8 cellular contexts compared by ENCODE assay signal in genomic region chr22:50531546-50532352, GRCh38. TPM values are rescaled to one million over a fixed set of nuclear protein-coding genes. Genes with fewer than 3 reads are reported as not detected.
A peak's percentile ranks its signal among the peaks of the same experiment; 100 is the strongest.
DNase-seq lines count a peak whose midpoint lies in the region; ATAC-seq, FAIRE-seq and TF ChIP-seq lines count a peak whose summit lies in the region.

No MANE protein-coding gene starts in this region.

- TF ChIP-seq CTCF in cardiac fibroblast (IDR thresholded peaks at IDR 0.05; ENCODE audit: low read depth, low read length) (no peak), keratinocyte (optimal IDR thresholded peaks at IDR 0.05 in 1 of 3, IDR thresholded peaks at IDR 0.05 in 1 of 3, conservative IDR thresholded peaks at IDR 0.05 in 1 of 3; ENCODE audit: extremely low read depth in 1 of 3, insufficient read depth in 2 of 3, low read length in 3 of 3) (no peak)

- peak overlapping the region; percentile 90 for H3K9ac ChIP-seq in keratinocyte (ENCODE audit: control insufficient read depth, extremely low read depth, insufficient read depth, low read length)

- peaks cover 7% of the 10 kb centered on the region for H3K4me1 ChIP-seq in keratinocyte (ENCODE audit: control insufficient read depth, extremely low read depth, insufficient read depth, low read length)

- peaks cover 11% of the 10 kb centered on the region for H3K27me3 ChIP-seq in keratinocyte (ENCODE audit: control insufficient read depth, extremely low read depth, insufficient read depth, low read length)

- H3K9me3 ChIP-seq in keratinocyte (ENCODE audit: control insufficient read depth, low read depth, low read length) = no peaks in the 10 kb centered on the region

- ATAC-seq in HG03565 (IDR thresholded peaks at IDR 0.05; ENCODE audit: unreplicated experiment) = peak; percentile 21
- ATAC-seq in HG03571 (IDR thresholded peaks at IDR 0.05; ENCODE audit: unreplicated experiment) = no peak
- ATAC-seq in HG03196 (IDR thresholded peaks at IDR 0.05; ENCODE audit: unreplicated experiment) = no peak

- H3K36me3 ChIP-seq in keratinocyte (ENCODE audit: control insufficient read depth in 2 of 2, extremely low read depth in 1 of 2, insufficient read depth in 2 of 2, low read length in 2 of 2) = peaks cover 0 to 2% of the 10 kb centered on the region in 2 experiments

- DNase-seq in DMS53 treated with DMSO at 0.1 percent for 48 hours (lab: John Stamatoyannopoulos, UW; ENCODE audit: unreplicated experiment) (peak; percentile 40), T-helper 9 cell (peak; percentile 51), cardiac fibroblast (ENCODE audit: low read depth in 2 of 2) (peak; percentile 63 to 87), keratinocyte (ENCODE audit: low read depth, low spot score) (no peak)
- peak; percentile 82 for DNase-seq in stimulated activated CD4-positive, alpha-beta T cell treated with anti-CD3 and anti-CD28 coated beads, Interleukin-15, amount 100 ng/mL, for 24 hours

- dilution Hi-C loops in keratinocyte (cut with MboI; ENCODE audit: extremely low pct_ligation_motif_present, low sequenced_read_pairs) = no loop called here

- H3K27ac ChIP-seq in keratinocyte (ENCODE audit: control insufficient read depth, insufficient read depth, low read length) = peak overlapping the region; percentile 76

- no peak for FAIRE-seq in keratinocyte (lab: Jason Lieb, UNC)

- peak overlapping the region; percentile 85 for H3K4me2 ChIP-seq in keratinocyte (ENCODE audit: control insufficient read depth, extremely low read depth, insufficient read depth, low read depth, low read length)

- H3K4me3 ChIP-seq in cardiac fibroblast (replicated peaks in 1 of 2; ENCODE audit: low read depth in 2 of 2, low read length in 2 of 2) (peak overlapping the region; percentile 55 to 59), keratinocyte (ENCODE audit: control insufficient read depth in 2 of 3, extremely low read depth in 1 of 3, insufficient read depth in 2 of 3, low read depth in 1 of 3, low read length in 3 of 3) (peak overlapping the region; percentile 50 to 79 (median 58))

- no peaks in the 10 kb centered on the region for H4K20me1 ChIP-seq in keratinocyte (ENCODE audit: control insufficient read depth, extremely low read depth, insufficient read depth, low read length)

- H3K79me2 ChIP-seq in keratinocyte (ENCODE audit: control insufficient read depth, insufficient read depth, low read length) = no peaks in the 10 kb centered on the region

- H3K9me1 ChIP-seq in keratinocyte (ENCODE audit: control insufficient read depth, extremely low read depth, insufficient read depth, low read length) = no peaks in the 10 kb centered on the region

- H2AFZ ChIP-seq in keratinocyte (ENCODE audit: control insufficient read depth, low read length) = peak overlapping the region; percentile 53

RNA-seq across cellular contexts. Expression of gene TYMP, which starts 1.9 kb away (rescaled TPM):
- polyA plus RNA-seq in keratinocyte = 25.5 to 121 TPM (median 40.3 TPM) in 3 replicates
- polyA plus RNA-seq in keratinocyte (2011; ENCODE audit: low read depth) = 14.1 TPM
- 16.7 and 59.2 TPM in 2 replicates for polyA plus RNA-seq in keratinocyte (2011; cell fraction: cytosol; rRNA removed)
- polyA plus RNA-seq in keratinocyte (2011; cell fraction: nucleus; rRNA removed) = 85.4 and 113 TPM in 2 replicates
- polyA plus RNA-seq in keratinocyte (2012; ENCODE audit: low replicate concordance) = 30.9 and 50.7 TPM in 2 replicates
- 18.9 to 60.1 TPM (median 23.8 TPM) in 3 replicates for polyA minus RNA-seq in keratinocyte
- 106 TPM for polyA minus RNA-seq in keratinocyte (2011; cell fraction: cytosol; rRNA and poly(A)+ RNA removed)
- polyA minus RNA-seq in keratinocyte (2011; cell fraction: nucleus; rRNA and poly(A)+ RNA removed) = 59.4 and 61.2 TPM in 2 replicates

RNA-seq across cellular contexts. Expression of gene SCO2, which starts 6.4 kb away (rescaled TPM):
- polyA plus RNA-seq in keratinocyte = 1.9 to 4.3 TPM (median 2.4 TPM) in 3 replicates
- not detected for polyA plus RNA-seq in keratinocyte (2011; ENCODE audit: low read depth)
- 2.5 and 2.6 TPM in 2 replicates for polyA plus RNA-seq in keratinocyte (2011; cell fraction: cytosol; rRNA removed)
- 3.5 and 7.0 TPM in 2 replicates for polyA plus RNA-seq in keratinocyte (2011; cell fraction: nucleus; rRNA removed)
- polyA plus RNA-seq in keratinocyte (2012; ENCODE audit: low replicate concordance) = 2.2 and 5.1 TPM in 2 replicates
- 1.4 to 2.1 TPM (median 1.5 TPM) in 3 replicates for polyA minus RNA-seq in keratinocyte
- 9.8 TPM for polyA minus RNA-seq in keratinocyte (2011; cell fraction: cytosol; rRNA and poly(A)+ RNA removed)
- 1.3 and 1.9 TPM in 2 replicates for polyA minus RNA-seq in keratinocyte (2011; cell fraction: nucleus; rRNA and poly(A)+ RNA removed)

RNA-seq across cellular contexts. Expression of gene KLHDC7B, which starts 13.9 kb away (rescaled TPM):
- polyA plus RNA-seq in keratinocyte = 0.01 to 0.08 TPM in 2 of 3 replicates, not detected in the other
- polyA plus RNA-seq in keratinocyte (2011; ENCODE audit: low read depth) = not detected
- 0.01 and 0.06 TPM in 2 replicates for polyA plus RNA-seq in keratinocyte (2011; cell fraction: cytosol; rRNA removed)
- polyA plus RNA-seq in keratinocyte (2011; cell fraction: nucleus; rRNA removed) = 0.19 and 0.45 TPM in 2 replicates
- 0.02 and 0.85 TPM in 2 replicates for polyA plus RNA-seq in keratinocyte (2012; ENCODE audit: low replicate concordance)
- 0.07 to 0.10 TPM in 2 of 3 replicates, not detected in the other for polyA minus RNA-seq in keratinocyte
- not detected for polyA minus RNA-seq in keratinocyte (2011; cell fraction: cytosol; rRNA and poly(A)+ RNA removed)
- polyA minus RNA-seq in keratinocyte (2011; cell fraction: nucleus; rRNA and poly(A)+ RNA removed) = 0.16 and 0.32 TPM in 2 replicates

RNA-seq across cellular contexts. Expression of gene NCAPH2, which starts 23.7 kb away (rescaled TPM):
- 11.0 to 16.4 TPM (median 11.4 TPM) in 3 replicates for polyA plus RNA-seq in keratinocyte
- polyA plus RNA-seq in keratinocyte (2011; ENCODE audit: low read depth) = 7.2 TPM
- 7.3 and 9.1 TPM in 2 replicates for polyA plus RNA-seq in keratinocyte (2011; cell fraction: cytosol; rRNA removed)
- polyA plus RNA-seq in keratinocyte (2011; cell fraction: nucleus; rRNA removed) = 18.5 and 20.4 TPM in 2 replicates
- polyA plus RNA-seq in keratinocyte (2012; ENCODE audit: low replicate concordance) = 11.4 and 22.5 TPM in 2 replicates
- 12.1 to 31.3 TPM (median 15.6 TPM) in 3 replicates for polyA minus RNA-seq in keratinocyte
- 25.3 TPM for polyA minus RNA-seq in keratinocyte (2011; cell fraction: cytosol; rRNA and poly(A)+ RNA removed)
- 7.0 and 7.7 TPM in 2 replicates for polyA minus RNA-seq in keratinocyte (2011; cell fraction: nucleus; rRNA and poly(A)+ RNA removed)

RNA-seq across cellular contexts. Expression of gene LMF2, which starts 24.2 kb away (rescaled TPM):
- 13.2 to 29.4 TPM (median 22.0 TPM) in 3 replicates for polyA plus RNA-seq in keratinocyte
- polyA plus RNA-seq in keratinocyte (2011; ENCODE audit: low read depth) = 3.1 TPM
- 6.5 and 18.4 TPM in 2 replicates for polyA plus RNA-seq in keratinocyte (2011; cell fraction: cytosol; rRNA removed)
- 104 and 135 TPM in 2 replicates for polyA plus RNA-seq in keratinocyte (2011; cell fraction: nucleus; rRNA removed)
- 13.9 and 37.9 TPM in 2 replicates for polyA plus RNA-seq in keratinocyte (2012; ENCODE audit: low replicate concordance)
- polyA minus RNA-seq in keratinocyte = 23.4 to 35.9 TPM (median 23.7 TPM) in 3 replicates
- 63.7 TPM for polyA minus RNA-seq in keratinocyte (2011; cell fraction: cytosol; rRNA and poly(A)+ RNA removed)
- polyA minus RNA-seq in keratinocyte (2011; cell fraction: nucleus; rRNA and poly(A)+ RNA removed) = 60.1 and 63.4 TPM in 2 replicates
